ENCODE assay signal across 1 cellular context in genomic region chr7:140924019-140924820, GRCh38.
TF ChIP-seq lines count a peak whose summit lies in the region.

No MANE protein-coding gene starts in this region.

TF ChIP-seq in H1, 55 proteins besides CTCF, POLR2A, EP300 and RAD21 (continued from another document):
- no peak for TF ChIP-seq NANOG (IDR thresholded peaks at IDR 0.05; ENCODE audit: insufficient read depth, low read depth, low read length, poor library complexity, severe bottlenecking)
- peak; percentile 75; the same call in 1 of the 2 replicates for TF ChIP-seq POLR2AphosphoS5 (IDR thresholded peaks at IDR 0.05; ENCODE audit: low read depth, low read length)
- TF ChIP-seq ASH2L (IDR thresholded peaks at IDR 0.05; ENCODE audit: low read length), result peak; percentile 92
- peak; percentile 34; the same call in 1 of the 2 replicates for TF ChIP-seq KDM5A (IDR thresholded peaks at IDR 0.05; ENCODE audit: low read length)
- TF ChIP-seq PHF8 (conservative IDR thresholded peaks at IDR 0.05; ENCODE audit: low read depth, low read length), result peak; percentile 90
- TF ChIP-seq RBBP5 (IDR thresholded peaks at IDR 0.05; ENCODE audit: borderline replicate concordance, low read depth, low read length), result peak; percentile 74; the same call in 1 of the 2 replicates
- TF ChIP-seq EGR1 (IDR thresholded peaks at IDR 0.05; ENCODE audit: borderline replicate concordance, low read depth, low read length), result peak; percentile 28; the same call in 1 of the 2 replicates
- TF ChIP-seq, protein P1, sequence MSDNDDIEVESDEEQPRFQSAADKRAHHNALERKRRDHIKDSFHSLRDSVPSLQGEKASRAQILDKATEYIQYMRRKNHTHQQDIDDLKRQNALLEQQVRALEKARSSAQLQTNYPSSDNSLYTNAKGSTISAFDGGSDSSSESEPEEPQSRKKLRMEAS (IDR thresholded peaks at IDR 0.05), result peak; percentile 24; the same call in 1 of the 2 replicates
- TF ChIP-seq SAP30 (IDR thresholded peaks at IDR 0.05; ENCODE audit: insufficient read depth, insufficient replicate concordance, low read length), result no peak
- 0 out of 2 replicates have a peak, but pooled peaks have one; percentile 27 for TF ChIP-seq TEAD4 (IDR thresholded peaks at IDR 0.05; ENCODE audit: low read depth, low read length)
- TF ChIP-seq CEBPB (IDR thresholded peaks at IDR 0.05; ENCODE audit: low read depth, low read length), result no peak
- no peak for TF ChIP-seq MAFK (IDR thresholded peaks at IDR 0.05; ENCODE audit: low read depth, low read length)
- TF ChIP-seq TBP (IDR thresholded peaks at IDR 0.05; ENCODE audit: low read depth, low read length), result peak; percentile 69
- TF ChIP-seq CREB1 (IDR thresholded peaks at IDR 0.05), result peak; percentile 95
